In genomic region chr19:3365093-3365446, GRCh38 we compare ENCODE assay signal across 2 cellular contexts.
TF ChIP-seq lines count a peak whose summit lies in the region.

No MANE protein-coding gene starts in this region.

TF ChIP-seq in SK-N-SH, 30 proteins besides CTCF, POLR2A, EP300 and RAD21 (continued from another document):
- TF ChIP-seq IRF3 (IDR thresholded peaks at IDR 0.05; ENCODE audit: low read depth, low read length) (no peak), RXRA (IDR thresholded peaks at IDR 0.05; ENCODE audit: borderline replicate concordance, low read depth) (no peak), FOSL2 (IDR thresholded peaks at IDR 0.05; ENCODE audit: borderline replicate concordance, low read depth) (no peak), YY1 (IDR thresholded peaks at IDR 0.05; ENCODE audit: low read depth) (no peak), POLR2AphosphoS5 (IDR thresholded peaks at IDR 0.05; ENCODE audit: low read depth, low read length) (no peak), MXI1 (IDR thresholded peaks at IDR 0.05; ENCODE audit: low read depth, low read length) (no peak)
- TF ChIP-seq, protein P1, sequence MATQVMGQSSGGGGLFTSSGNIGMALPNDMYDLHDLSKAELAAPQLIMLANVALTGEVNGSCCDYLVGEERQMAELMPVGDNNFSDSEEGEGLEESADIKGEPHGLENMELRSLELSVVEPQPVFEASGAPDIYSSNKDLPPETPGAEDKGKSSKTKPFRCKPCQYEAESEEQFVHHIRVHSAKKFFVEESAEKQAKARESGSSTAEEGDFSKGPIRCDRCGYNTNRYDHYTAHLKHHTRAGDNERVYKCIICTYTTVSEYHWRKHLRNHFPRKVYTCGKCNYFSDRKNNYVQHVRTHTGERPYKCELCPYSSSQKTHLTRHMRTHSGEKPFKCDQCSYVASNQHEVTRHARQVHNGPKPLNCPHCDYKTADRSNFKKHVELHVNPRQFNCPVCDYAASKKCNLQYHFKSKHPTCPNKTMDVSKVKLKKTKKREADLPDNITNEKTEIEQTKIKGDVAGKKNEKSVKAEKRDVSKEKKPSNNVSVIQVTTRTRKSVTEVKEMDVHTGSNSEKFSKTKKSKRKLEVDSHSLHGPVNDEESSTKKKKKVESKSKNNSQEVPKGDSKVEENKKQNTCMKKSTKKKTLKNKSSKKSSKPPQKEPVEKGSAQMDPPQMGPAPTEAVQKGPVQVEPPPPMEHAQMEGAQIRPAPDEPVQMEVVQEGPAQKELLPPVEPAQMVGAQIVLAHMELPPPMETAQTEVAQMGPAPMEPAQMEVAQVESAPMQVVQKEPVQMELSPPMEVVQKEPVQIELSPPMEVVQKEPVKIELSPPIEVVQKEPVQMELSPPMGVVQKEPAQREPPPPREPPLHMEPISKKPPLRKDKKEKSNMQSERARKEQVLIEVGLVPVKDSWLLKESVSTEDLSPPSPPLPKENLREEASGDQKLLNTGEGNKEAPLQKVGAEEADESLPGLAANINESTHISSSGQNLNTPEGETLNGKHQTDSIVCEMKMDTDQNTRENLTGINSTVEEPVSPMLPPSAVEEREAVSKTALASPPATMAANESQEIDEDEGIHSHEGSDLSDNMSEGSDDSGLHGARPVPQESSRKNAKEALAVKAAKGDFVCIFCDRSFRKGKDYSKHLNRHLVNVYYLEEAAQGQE (IDR thresholded peaks at IDR 0.05; ENCODE audit: low read depth, low read length): no peak

TF ChIP-seq in SK-N-SH treated with all-trans-retinoic acid at 6 μM for 48 hours, 23 proteins besides CTCF, POLR2A, EP300 and RAD21 (continued from another document):
- TF ChIP-seq POU6F1 (CRISPR knock-in tag; IDR thresholded peaks at IDR 0.05; ENCODE audit: borderline replicate concordance, low read depth) (no peak), ZNF8 (CRISPR knock-in tag; IDR thresholded peaks at IDR 0.05) (no peak), ZFP3 (CRISPR knock-in tag; IDR thresholded peaks at IDR 0.05) (no peak), SNAI2 (CRISPR knock-in tag; IDR thresholded peaks at IDR 0.05) (no peak), RARB (CRISPR knock-in tag; IDR thresholded peaks at IDR 0.05) (no peak), ARNTL (CRISPR knock-in tag; IDR thresholded peaks at IDR 0.05; ENCODE audit: borderline replicate concordance, low read depth) (no peak), ZC3H10 (CRISPR knock-in tag; IDR thresholded peaks at IDR 0.05) (no peak), ESRRG (CRISPR knock-in tag; IDR thresholded peaks at IDR 0.05) (no peak)
- TF ChIP-seq, protein P2, sequence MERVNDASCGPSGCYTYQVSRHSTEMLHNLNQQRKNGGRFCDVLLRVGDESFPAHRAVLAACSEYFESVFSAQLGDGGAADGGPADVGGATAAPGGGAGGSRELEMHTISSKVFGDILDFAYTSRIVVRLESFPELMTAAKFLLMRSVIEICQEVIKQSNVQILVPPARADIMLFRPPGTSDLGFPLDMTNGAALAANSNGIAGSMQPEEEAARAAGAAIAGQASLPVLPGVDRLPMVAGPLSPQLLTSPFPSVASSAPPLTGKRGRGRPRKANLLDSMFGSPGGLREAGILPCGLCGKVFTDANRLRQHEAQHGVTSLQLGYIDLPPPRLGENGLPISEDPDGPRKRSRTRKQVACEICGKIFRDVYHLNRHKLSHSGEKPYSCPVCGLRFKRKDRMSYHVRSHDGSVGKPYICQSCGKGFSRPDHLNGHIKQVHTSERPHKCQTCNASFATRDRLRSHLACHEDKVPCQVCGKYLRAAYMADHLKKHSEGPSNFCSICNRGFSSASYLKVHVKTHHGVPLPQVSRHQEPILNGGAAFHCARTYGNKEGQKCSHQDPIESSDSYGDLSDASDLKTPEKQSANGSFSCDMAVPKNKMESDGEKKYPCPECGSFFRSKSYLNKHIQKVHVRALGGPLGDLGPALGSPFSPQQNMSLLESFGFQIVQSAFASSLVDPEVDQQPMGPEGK (CRISPR knock-in tag; IDR thresholded peaks at IDR 0.05; ENCODE audit: borderline replicate concordance): no peak
- TF ChIP-seq, protein P3, sequence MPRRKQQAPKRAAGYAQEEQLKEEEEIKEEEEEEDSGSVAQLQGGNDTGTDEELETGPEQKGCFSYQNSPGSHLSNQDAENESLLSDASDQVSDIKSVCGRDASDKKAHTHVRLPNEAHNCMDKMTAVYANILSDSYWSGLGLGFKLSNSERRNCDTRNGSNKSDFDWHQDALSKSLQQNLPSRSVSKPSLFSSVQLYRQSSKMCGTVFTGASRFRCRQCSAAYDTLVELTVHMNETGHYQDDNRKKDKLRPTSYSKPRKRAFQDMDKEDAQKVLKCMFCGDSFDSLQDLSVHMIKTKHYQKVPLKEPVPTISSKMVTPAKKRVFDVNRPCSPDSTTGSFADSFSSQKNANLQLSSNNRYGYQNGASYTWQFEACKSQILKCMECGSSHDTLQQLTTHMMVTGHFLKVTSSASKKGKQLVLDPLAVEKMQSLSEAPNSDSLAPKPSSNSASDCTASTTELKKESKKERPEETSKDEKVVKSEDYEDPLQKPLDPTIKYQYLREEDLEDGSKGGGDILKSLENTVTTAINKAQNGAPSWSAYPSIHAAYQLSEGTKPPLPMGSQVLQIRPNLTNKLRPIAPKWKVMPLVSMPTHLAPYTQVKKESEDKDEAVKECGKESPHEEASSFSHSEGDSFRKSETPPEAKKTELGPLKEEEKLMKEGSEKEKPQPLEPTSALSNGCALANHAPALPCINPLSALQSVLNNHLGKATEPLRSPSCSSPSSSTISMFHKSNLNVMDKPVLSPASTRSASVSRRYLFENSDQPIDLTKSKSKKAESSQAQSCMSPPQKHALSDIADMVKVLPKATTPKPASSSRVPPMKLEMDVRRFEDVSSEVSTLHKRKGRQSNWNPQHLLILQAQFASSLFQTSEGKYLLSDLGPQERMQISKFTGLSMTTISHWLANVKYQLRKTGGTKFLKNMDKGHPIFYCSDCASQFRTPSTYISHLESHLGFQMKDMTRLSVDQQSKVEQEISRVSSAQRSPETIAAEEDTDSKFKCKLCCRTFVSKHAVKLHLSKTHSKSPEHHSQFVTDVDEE (CRISPR knock-in tag; IDR thresholded peaks at IDR 0.05): no peak
